23 cellular contexts compared by ENCODE assay signal in the genomic region with DNA sequence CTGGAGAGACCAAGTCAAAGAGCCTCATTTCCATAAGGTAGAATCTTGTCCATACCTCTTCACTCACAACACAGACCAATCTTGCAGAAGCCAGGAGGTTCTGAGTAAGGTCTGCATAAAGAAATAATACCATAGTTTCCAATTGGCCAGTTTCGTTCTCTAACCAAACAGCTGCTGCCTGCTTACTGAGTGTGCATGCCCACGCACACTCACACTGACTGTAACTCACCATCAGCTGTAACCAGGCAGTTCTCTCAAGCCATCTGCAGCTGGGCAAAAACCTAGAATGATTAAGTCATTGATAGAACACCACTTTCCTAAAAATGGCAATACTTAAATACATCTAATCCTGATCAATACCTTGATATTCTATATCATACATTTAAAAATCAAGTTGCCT.
A peak's percentile ranks its signal among the peaks of the same experiment; 100 is the strongest.
DNase-seq lines count a peak whose midpoint lies in the region; ATAC-seq and TF ChIP-seq lines count a peak whose summit lies in the region.
"Had no signal": no experiment of that assay in that cellular context is flagged by ENCODE, and none has a peak within 500 bp of the region (broad histone marks: within the 10 kb centered on the region; RNA-seq: fewer than 3 reads in every experiment).

No MANE protein-coding gene starts in this region.

- peaks cover 40% of the 10 kb centered on the region for H3K36me3 Mint-ChIP-seq in dendritic cell treated with granulocyte-macrophage colony-stimulating factor and Interleukin-4, amounts not matched to agents 40 ng/mL and 50 ng/mL, for 4 days (ENCODE audit: low read depth)

- peak; percentile 63 for DNase-seq in CD1c-positive myeloid dendritic cell (ENCODE audit: extremely low spot score)
- no peak for DNase-seq in Peyer's patch
- no peak for DNase-seq in GM19240 (ENCODE audit: insufficient read length, low spot score)
- DNase-seq in AML-193 (lab: John Stamatoyannopoulos, UW), result no peak
- DNase-seq in mammary epithelial cell, result no peak
- DNase-seq: activated naive CD4-positive, alpha-beta T cell treated with anti-CD3 and anti-CD28 coated beads for 36 hours; activated T-cell treated with anti-CD3 and anti-CD28 coated beads, Interleukin-2, amount 50 U/mL, for 1 hour; CD4-positive, alpha-beta T cell; DMS79; effector CD4-positive, alpha-beta T cell; esophagus squamous epithelium; glutamatergic neuron; left cardiac atrium; NCI-H1436 treated with DMSO at 0.1 percent for 48 hours; NCI-H2171; NCI-H526 treated with DMSO at 0.1 percent for 48 hours; PC-3 had no signal

- no peak overlapping the region for H3K4me3 ChIP-seq in Peyer's patch
- no peak overlapping the region for H3K4me3 ChIP-seq in mammary epithelial cell (replicated peaks in 1 of 3; ENCODE audit: insufficient read depth in 1 of 3, low read depth in 2 of 3, low read length in 3 of 3)
- H3K4me3 ChIP-seq: ascending aorta, esophagus squamous epithelium, HAP-1 had no signal

- H3K27ac Mint-ChIP-seq in dendritic cell treated with granulocyte-macrophage colony-stimulating factor and Interleukin-4, amounts not matched to agents 40 ng/mL and 50 ng/mL, for 4 days, result peak overlapping the region; percentile 90
- H3K27ac Mint-ChIP-seq: activated naive CD4-positive, alpha-beta T cell treated with anti-CD3 and anti-CD28 coated beads for 36 hours; CD4-positive, alpha-beta T cell had no signal

- no peaks in the 10 kb centered on the region for H3K9me3 Mint-ChIP-seq in dendritic cell treated with granulocyte-macrophage colony-stimulating factor and Interleukin-4, amounts not matched to agents 40 ng/mL and 50 ng/mL, for 4 days
- H3K9me3 Mint-ChIP-seq: activated naive CD4-positive, alpha-beta T cell treated with anti-CD3 and anti-CD28 coated beads for 36 hours; CD4-positive, alpha-beta T cell had no signal

- no peaks in the 10 kb centered on the region for H3K36me3 ChIP-seq in Peyer's patch
- no peaks in the 10 kb centered on the region for H3K36me3 ChIP-seq in mammary epithelial cell (ENCODE audit: insufficient read depth, low read length)
- H3K36me3 ChIP-seq: ascending aorta, esophagus squamous epithelium, HAP-1 had no signal

- H3K9me3 ChIP-seq in Peyer's patch, result no peaks in the 10 kb centered on the region
- no peaks in the 10 kb centered on the region for H3K9me3 ChIP-seq in mammary epithelial cell (replicated peaks; ENCODE audit: insufficient read depth, low read length)
- H3K9me3 ChIP-seq: ascending aorta, esophagus squamous epithelium, HAP-1 had no signal

- peaks cover 54% of the 10 kb centered on the region for H3K4me1 Mint-ChIP-seq in dendritic cell treated with granulocyte-macrophage colony-stimulating factor and Interleukin-4, amounts not matched to agents 40 ng/mL and 50 ng/mL, for 4 days (ENCODE audit: low read depth)

- no peak overlapping the region for H3K4me3 Mint-ChIP-seq in dendritic cell treated with granulocyte-macrophage colony-stimulating factor and Interleukin-4, amounts not matched to agents 40 ng/mL and 50 ng/mL, for 4 days
- H3K4me3 Mint-ChIP-seq: activated naive CD4-positive, alpha-beta T cell treated with anti-CD3 and anti-CD28 coated beads for 36 hours; CD4-positive, alpha-beta T cell had no signal

- dilution Hi-C loops in mammary epithelial cell (cut with HindIII; ENCODE audit: low sequenced_read_pairs), result no loop called here

- H3K27me3 ChIP-seq in Peyer's patch, result no peaks in the 10 kb centered on the region
- no peaks in the 10 kb centered on the region for H3K27me3 ChIP-seq in mammary epithelial cell (ENCODE audit: insufficient read depth, low read length)
- H3K27me3 ChIP-seq: ascending aorta, esophagus squamous epithelium had no signal

- peak; percentile 75 for ATAC-seq in GM18868 (IDR thresholded peaks at IDR 0.05; ENCODE audit: unreplicated experiment)
- peak; percentile 47 for ATAC-seq in HG03025 (IDR thresholded peaks at IDR 0.05; ENCODE audit: low FRiP score, unreplicated experiment)
- ATAC-seq: PC-3 had no signal

- H4K20me1 ChIP-seq in mammary epithelial cell (ENCODE audit: insufficient read depth, low read length), result no peaks in the 10 kb centered on the region

- H3K27ac ChIP-seq in Peyer's patch, result no peak overlapping the region
- no peak overlapping the region for H3K27ac ChIP-seq in mammary epithelial cell (ENCODE audit: insufficient read depth, low read depth, low read length)
- H3K27ac ChIP-seq: ascending aorta, esophagus squamous epithelium, VCaP had no signal

- CTCF ChIA-PET in mammary epithelial cell (lab: Charles Lee; ENCODE audit: low non-redundant PET), result no interaction called here

- H2AFZ ChIP-seq in mammary epithelial cell (ENCODE audit: low read depth, low read length), result no peak overlapping the region

- in situ Hi-C loops in mammary epithelial cell (cut with MboI; ENCODE audit: low sequenced_read_pairs in 2 of 2), result no loop called here

- no peak for TF ChIP-seq CTCF in Peyer's patch (IDR thresholded peaks at IDR 0.05)
- no peak for TF ChIP-seq CTCF in mammary epithelial cell (conservative IDR thresholded peaks at IDR 0.05 in 1 of 2, IDR thresholded peaks at IDR 0.05 in 1 of 2; ENCODE audit: extremely low read depth in 1 of 2, insufficient read depth in 1 of 2, low read depth in 1 of 2, low read length in 2 of 2)

- 100% methylated on average over 2 of the region's 2 CpGs for WGBS in mammary epithelial cell (ENCODE audit: low coverage, missing lambda C conversion rate)

- H3K9ac ChIP-seq in mammary epithelial cell (ENCODE audit: insufficient read depth, low read length), result no peak overlapping the region

- H3K4me2 ChIP-seq in mammary epithelial cell (ENCODE audit: insufficient read depth, low read depth, low read length), result no peak overlapping the region

- H3K4me1 ChIP-seq in Peyer's patch, result no peaks in the 10 kb centered on the region
- peaks cover 12% of the 10 kb centered on the region for H3K4me1 ChIP-seq in mammary epithelial cell (ENCODE audit: insufficient read depth, low read length)
- H3K4me1 ChIP-seq: ascending aorta, HAP-1 had no signal

- BruUV-seq in mammary epithelial cell (replicated peaks; lab: Mats Ljungman, UMichigan), result no TSS peak

- intact Hi-C loops in dendritic cell treated with granulocyte-macrophage colony-stimulating factor and Interleukin-4, amounts not matched to agents 40 ng/mL and 50 ng/mL, for 4 days (cut with micrococcal nuclease), result no loop called here
- intact Hi-C loops in mammary epithelial cell (cut with micrococcal nuclease), result no loop called here

- TF ChIP-seq POLR2A in Peyer's patch (IDR thresholded peaks at IDR 0.05), result no peak

- H3K27me3 Mint-ChIP-seq in dendritic cell treated with granulocyte-macrophage colony-stimulating factor and Interleukin-4, amounts not matched to agents 40 ng/mL and 50 ng/mL, for 4 days, result no peaks in the 10 kb centered on the region
- H3K27me3 Mint-ChIP-seq: CD4-positive, alpha-beta T cell had no signal

- no peaks in the 10 kb centered on the region for H3K79me2 ChIP-seq in mammary epithelial cell (ENCODE audit: insufficient read depth, low read length)
